9 cellular contexts compared by ENCODE assay signal in genomic region chr11:109422755-109423113, GRCh38. TPM values are rescaled to one million over a fixed set of nuclear protein-coding genes. Genes with fewer than 3 reads are reported as not detected.
DNase-seq lines count a peak whose midpoint lies in the region; ATAC-seq and TF ChIP-seq lines count a peak whose summit lies in the region.
"Had no signal": no experiment of that assay in that cellular context is flagged by ENCODE, and none has a peak within 500 bp of the region (broad histone marks: within the 10 kb centered on the region; RNA-seq: fewer than 3 reads in every experiment).

No MANE protein-coding gene starts in this region.

- H3K9me3 ChIP-seq in transverse colon = no peaks in the 10 kb centered on the region

- peaks cover 0 to 6% (median 0%) of the 10 kb centered on the region in 4 donors for H3K4me1 ChIP-seq in transverse colon

- no peak for TF ChIP-seq EP300 in transverse colon (IDR thresholded peaks at IDR 0.05; ENCODE audit: low read depth)

- H3K4me3 ChIP-seq in WI38 (ENCODE audit: low read depth, low read length) (peak overlapping the region; percentile 48), retinal pigment epithelial cell (ENCODE audit: low read length) (peak overlapping the region; percentile 42), transverse colon (peak overlapping the region in 1 of 4 donors; percentile 8)

- peaks cover 49% of the 10 kb centered on the region for H3K27me3 ChIP-seq in transverse colon

- in situ Hi-C loops in transverse colon (cut with MboI; ENCODE audit: low pct_ligation_motif_present in 1 of 4, low pct_unique_long_range_greater_than_20kb in 1 of 4, low sequenced_read_pairs in 3 of 4) = no loop called here

- H3K36me3 ChIP-seq in transverse colon = no peaks in the 10 kb centered on the region

- intact Hi-C loops in head of caudate nucleus (cut with DNase I) (no loop called here), transverse colon (cut with DNase I; ENCODE audit: low total_unique reads) (no loop called here)

- H3K27ac ChIP-seq in transverse colon = no peak overlapping the region

- TF ChIP-seq CTCF in WI38 (IDR thresholded peaks at IDR 0.05; ENCODE audit: low read depth, low read length) (no peak), retinal pigment epithelial cell (conservative IDR thresholded peaks at IDR 0.05; ENCODE audit: low read depth, low read length) (no peak), transverse colon (IDR thresholded peaks at IDR 0.05) (no peak)

- no peak for ATAC-seq in GM18858 (IDR thresholded peaks at IDR 0.05; ENCODE audit: unreplicated experiment)

- 12 to 23% methylated on average over 6 to 26 of the region's 26 CpGs for WGBS in transverse colon (ENCODE audit: low coverage in 1 of 2), 2 donors

- TF ChIP-seq POLR2A in transverse colon (IDR thresholded peaks at IDR 0.05) = no peak

- DNase-seq in GM04503 (ENCODE audit: low read depth) (peak; percentile 17), head of caudate nucleus (peak in 24 of 42 donors; percentile 6 to 50 (median 29)), retinal pigment epithelial cell (ENCODE audit: low read depth) (no peak), NCI-H2107 (lab: John Stamatoyannopoulos, UW) (no peak), transverse colon (no peak), NCI-H2107 treated with DMSO at 0.1 percent for 48 hours (lab: John Stamatoyannopoulos, UW; ENCODE audit: unreplicated experiment) (no peak)
- DNase-seq: activated naive CD4-positive, alpha-beta T cell treated with Interleukin-2 at 50 U/mL for 16 hours had no signal

RNA-seq across cellular contexts. Expression of gene C11orf87, which starts 0.7 kb away (rescaled TPM):
- total RNA-seq in transverse colon = not detected

Comparison
In these comparisons a context has a peak if more than half of its experiments do, and no peak if none do; other contexts are left out.
1. DNase-seq: peak in GM04503 (single experiment) and head of caudate nucleus (24 of 42); none in retinal pigment epithelial cell (single experiment), NCI-H2107 (single experiment), transverse colon (single experiment) and NCI-H2107 treated with DMSO at 0.1 percent for 48 hours (single experiment).